In the genomic region with DNA sequence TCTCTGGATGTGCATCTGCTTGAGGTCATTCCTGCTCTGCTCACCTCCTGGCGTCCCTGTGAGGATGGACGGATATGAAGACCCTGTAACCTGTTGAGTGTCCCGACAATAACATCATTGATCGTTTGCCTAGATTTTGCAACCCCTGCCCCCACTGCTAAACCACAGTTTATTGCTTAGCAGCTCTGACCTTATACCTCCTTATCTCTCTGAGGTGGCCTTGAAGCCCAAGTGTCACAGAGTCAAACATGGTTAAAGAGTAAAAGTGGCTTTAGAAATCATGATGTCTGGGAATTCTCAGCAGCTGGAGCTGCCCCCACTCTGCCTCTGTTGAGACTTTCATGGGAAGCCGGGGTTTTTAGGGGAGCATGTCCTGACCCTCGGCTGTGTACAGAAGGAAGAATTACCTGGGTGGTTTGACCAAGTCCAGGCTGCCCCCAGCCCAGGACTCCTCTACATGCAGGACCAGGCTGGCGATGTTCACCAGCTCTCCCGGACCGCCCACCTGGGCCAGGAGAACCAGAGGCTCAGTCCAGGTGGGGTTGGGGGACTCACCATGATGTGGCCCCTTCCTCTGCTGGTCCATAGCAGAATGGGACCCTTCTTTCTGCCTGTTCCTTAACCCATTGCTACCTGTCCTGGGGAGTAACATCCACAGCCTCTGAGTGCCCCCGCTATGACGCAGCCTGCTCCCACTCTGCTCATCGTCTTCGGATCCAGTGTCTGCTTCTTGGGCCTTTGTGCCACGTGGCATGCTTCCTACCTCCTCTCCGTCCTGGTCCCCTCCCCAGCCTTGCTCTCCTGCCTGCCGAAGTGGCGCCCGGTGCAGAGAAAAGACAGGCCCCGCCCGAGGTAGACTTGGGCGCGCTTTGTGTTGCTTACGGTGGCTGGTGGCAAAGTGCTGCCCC, we compare ENCODE assay signal across 25 cellular contexts. TPM values are rescaled to one million over a fixed set of nuclear protein-coding genes. Genes with fewer than 3 reads are reported as not detected.
DNase-seq lines count a peak whose midpoint lies in the region; ATAC-seq and TF ChIP-seq lines count a peak whose summit lies in the region.
"Had no signal": no experiment of that assay in that cellular context is flagged by ENCODE, and none has a peak within 500 bp of the region (broad histone marks: within the 10 kb centered on the region; RNA-seq: fewer than 3 reads in every experiment).

No MANE protein-coding gene starts in this region.

- H3K9me3 Mint-ChIP-seq in mesothelial cell of epicardium, result peaks cover 12% of the 10 kb centered on the region

- no peaks in the 10 kb centered on the region for H3K27me3 Mint-ChIP-seq in mesothelial cell of epicardium (ENCODE audit: low read depth)

- H3K4me1 ChIP-seq in Peyer's patch (peaks cover 0 to 25% (median 4%) of the 10 kb centered on the region in 4 donors), duodenal mucosa (ENCODE audit: control insufficient read depth in 1 of 2, insufficient read depth in 2 of 2, low read length in 2 of 2) (peaks cover 20 to 29% of the 10 kb centered on the region in 2 donors), mucosa of descending colon (ENCODE audit: low read depth) (peaks cover 13% of the 10 kb centered on the region), upper lobe of right lung (peaks cover 11% of the 10 kb centered on the region)

- H3K27me3 ChIP-seq in Peyer's patch (no peaks in the 10 kb centered on the region), duodenal mucosa (ENCODE audit: control insufficient read depth in 1 of 2, insufficient read depth in 2 of 2, low read length in 2 of 2) (no peaks in the 10 kb centered on the region), upper lobe of right lung (no peaks in the 10 kb centered on the region)
- H3K27me3 ChIP-seq: gastroesophageal sphincter, neural progenitor cell, stomach had no signal

- H3K9me3 ChIP-seq in Peyer's patch, result peaks cover 0 to 8% (median 3%) of the 10 kb centered on the region in 4 donors
- peaks cover 0 to 9% of the 10 kb centered on the region in 2 donors for H3K9me3 ChIP-seq in duodenal mucosa (ENCODE audit: control insufficient read depth in 1 of 2, low read length in 2 of 2)
- H3K9me3 ChIP-seq in mucosa of descending colon, result peaks cover 9% of the 10 kb centered on the region
- H3K9me3 ChIP-seq in upper lobe of right lung, result peaks cover 5% of the 10 kb centered on the region

- no peak for TF ChIP-seq CTCF in Peyer's patch (IDR thresholded peaks at IDR 0.05)
- no peak for TF ChIP-seq CTCF in mucosa of descending colon (IDR thresholded peaks at IDR 0.05)
- TF ChIP-seq CTCF in upper lobe of right lung (IDR thresholded peaks at IDR 0.05), result no peak
- no peak for TF ChIP-seq CTCF in mesothelial cell of epicardium (IDR thresholded peaks at IDR 0.05; ENCODE audit: unreplicated experiment)

- H3K27ac Mint-ChIP-seq in mesothelial cell of epicardium, result no peak overlapping the region
- H3K27ac Mint-ChIP-seq: neural progenitor cell, T-helper 17 cell had no signal

- H3K4me1 Mint-ChIP-seq in mesothelial cell of epicardium, result peaks cover 5% of the 10 kb centered on the region
- H3K4me1 Mint-ChIP-seq: T-helper 17 cell had no signal

- DNase-seq in Peyer's patch (peak in 1 of 3 donors; percentile 41), mucosa of descending colon (peak in 1 of 3 donors; percentile 43), upper lobe of right lung (peak; percentile 59), NCI-H2029 treated with DMSO at 0.1 percent for 48 hours (lab: John Stamatoyannopoulos, UW) (no peak), mesothelial cell of epicardium (ENCODE audit: low spot score in 2 of 2, unreplicated experiment in 2 of 2) (no peak)
- DNase-seq in activated CD8-positive, alpha-beta memory T cell treated with anti-CD3 and anti-CD28 coated beads for 24 hours, result no peak
- DNase-seq: activated CD4-positive, alpha-beta T cell treated with anti-CD3 and anti-CD28 coated beads, Interleukin-2, amount 50 U/mL, for 48 hours; activated naive CD4-positive, alpha-beta T cell treated with Interleukin-2 at 50 U/mL for 16 hours; effector CD4-positive, alpha-beta T cell; GDM1; NCI-H1417 treated with DMSO at 0.1 percent for 48 hours; NCI-H2081; NCI-H2227 treated with DMSO at 0.1 percent for 48 hours; NCI-H526; right cardiac atrium; stimulated activated CD8-positive, alpha-beta memory T cell treated with anti-CD3 and anti-CD28 coated beads, Interleukin-4, amount 100 ng/mL, for 48 hours; T-helper 17 cell had no signal

- H3K4me3 Mint-ChIP-seq in mesothelial cell of epicardium, result no peak overlapping the region
- H3K4me3 Mint-ChIP-seq: neural progenitor cell, T-helper 17 cell had no signal

- intact Hi-C loops in mucosa of descending colon (cut with DNase I, micrococcal nuclease) (no loop called here), upper lobe of right lung (cut with DNase I) (no loop called here)

- H3K9ac ChIP-seq in duodenal mucosa (ENCODE audit: low read depth in 1 of 2, low read length in 2 of 2), result peak overlapping the region; percentile 17 to 35
- H3K9ac ChIP-seq: KMS-11, neural progenitor cell had no signal

- no peak for TF ChIP-seq POLR2A in Peyer's patch (IDR thresholded peaks at IDR 0.05)

- no peaks in the 10 kb centered on the region for H3K36me3 ChIP-seq in Peyer's patch
- peaks cover 0 to 5% of the 10 kb centered on the region in 2 donors for H3K36me3 ChIP-seq in duodenal mucosa (ENCODE audit: control insufficient read depth in 1 of 2, insufficient read depth in 2 of 2, low read length in 2 of 2)
- H3K36me3 ChIP-seq in mucosa of descending colon (ENCODE audit: low read depth), result no peaks in the 10 kb centered on the region
- H3K36me3 ChIP-seq in upper lobe of right lung, result no peaks in the 10 kb centered on the region
- H3K36me3 ChIP-seq: gastroesophageal sphincter, neural progenitor cell had no signal

- ATAC-seq in mucosa of descending colon, result peak; percentile 7
- no peak for ATAC-seq in upper lobe of right lung
- ATAC-seq: activated CD4-positive, CD25-positive, alpha-beta regulatory T cell treated with anti-CD3 and anti-CD28 coated beads, Interleukin-2, amount 50 U/mL, for 24 hours; gastroesophageal sphincter; SK-N-SH treated with all-trans-retinoic acid at 6 μM for 48 hours; T-helper 17 cell had no signal

- H3K36me3 Mint-ChIP-seq in mesothelial cell of epicardium, result peaks cover 15% of the 10 kb centered on the region
- H3K36me3 Mint-ChIP-seq: neural progenitor cell had no signal

- H3K4me3 ChIP-seq in Peyer's patch, result no peak overlapping the region
- H3K4me3 ChIP-seq in duodenal mucosa (ENCODE audit: low read depth in 1 of 2, low read length in 2 of 2), result no peak overlapping the region
- no peak overlapping the region for H3K4me3 ChIP-seq in mucosa of descending colon
- no peak overlapping the region for H3K4me3 ChIP-seq in upper lobe of right lung
- H3K4me3 ChIP-seq: gastroesophageal sphincter, neural progenitor cell, stomach had no signal

- H3K27ac ChIP-seq in Peyer's patch (peak overlapping the region in 3 of 4 donors; percentile 44 to 77 (median 75)), duodenal mucosa (ENCODE audit: low read depth, low read length) (peak overlapping the region; percentile 41), upper lobe of right lung (no peak overlapping the region)
- H3K27ac ChIP-seq: C4-2B, gastroesophageal sphincter, KMS-11, neural progenitor cell had no signal

RNA-seq across cellular contexts. Expression of a gene that starts 33.4 kb away (rescaled TPM):
- 1,000 to 10,000 TPM; 3,399 to 5,471 (median 4,336) TPM for total RNA-seq in Peyer's patch
- total RNA-seq in mucosa of descending colon, result 1,000 to 10,000 TPM; 3,081 to 6,795 (median 5,370) TPM
- 4,022 TPM for total RNA-seq in upper lobe of right lung
- total RNA-seq in mesothelial cell of epicardium, result 1,419 to 1,500 TPM (median 1,460 TPM) in 3 replicates

RNA-seq across cellular contexts. Expression of a gene that starts 50.6 kb away (rescaled TPM):
- 1 to 10 TPM in 3 of 4 donors, under 1 TPM in 1; 0.47 to 4.1 (median 2.3) TPM for total RNA-seq in Peyer's patch
- total RNA-seq in mucosa of descending colon, result 1 to 10 TPM in 2 of 3 donors, under 1 TPM in 1; 0.41 to 2.8 (median 1.8) TPM
- 9.6 TPM for total RNA-seq in upper lobe of right lung
- 0.64 to 1.1 TPM (median 0.90 TPM) in 3 replicates for total RNA-seq in mesothelial cell of epicardium
